ENCODE assay signal across 8 cellular contexts in the genomic region with DNA sequence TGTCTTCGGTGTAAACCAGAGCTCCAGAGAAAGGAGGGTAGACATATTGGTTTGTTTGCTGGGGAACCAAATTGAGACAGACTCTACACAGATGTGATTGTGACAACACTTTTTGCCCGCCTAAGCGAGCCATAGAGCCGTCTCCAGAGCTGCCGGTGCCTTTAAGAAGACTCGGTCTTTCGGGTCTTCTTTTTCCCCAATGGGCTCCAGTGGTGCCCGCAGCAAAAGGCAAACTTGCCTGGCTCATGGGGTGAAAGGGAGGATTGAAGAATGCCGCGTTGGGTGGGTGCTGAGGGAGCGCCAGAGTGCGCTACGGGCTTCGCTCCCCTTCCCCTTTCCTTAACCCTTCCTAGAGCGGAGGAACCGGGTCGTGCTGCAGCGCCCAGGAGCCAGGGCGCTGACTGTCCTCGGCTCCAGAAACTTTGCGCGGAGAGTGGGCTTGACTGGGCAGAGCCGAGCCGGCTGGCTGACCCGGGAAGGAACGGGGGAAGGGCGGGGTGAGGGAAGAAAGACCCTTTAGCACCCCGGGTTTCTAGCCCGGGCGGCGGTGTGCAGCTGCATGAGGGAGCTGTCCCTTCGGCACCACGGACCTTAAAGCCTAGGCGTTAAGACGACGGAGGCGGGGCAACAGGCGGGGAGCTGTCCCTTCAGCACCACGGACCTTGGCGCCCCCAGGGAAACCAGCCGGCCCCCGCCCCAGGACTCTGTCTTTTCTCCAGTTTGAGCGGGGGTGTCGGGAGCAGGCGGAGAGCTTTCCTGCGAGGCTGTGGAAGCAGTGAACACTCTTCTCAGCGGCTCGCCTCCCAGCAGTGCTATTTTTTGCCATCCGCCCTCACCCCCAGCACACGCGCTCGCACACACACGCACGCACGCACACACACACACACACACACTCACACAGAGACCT. TPM values are rescaled to one million over a fixed set of nuclear protein-coding genes. Genes with fewer than 3 reads are reported as not detected.
A peak's percentile ranks its signal among the peaks of the same experiment; 100 is the strongest.
DNase-seq lines count a peak whose midpoint lies in the region; ATAC-seq and TF ChIP-seq lines count a peak whose summit lies in the region.

A gene (plus strand): TSS at position 890 of the 907 bp plus-strand sequence. CDS start 420 bp downstream, outside the sequence.

- H3K27me3 ChIP-seq in NT2/D1 (ENCODE audit: insufficient read depth, insufficient read length) (peaks cover 64% of the 10 kb centered on the region), hepatocyte (peaks cover 48% of the 10 kb centered on the region)

- no peaks in the 10 kb centered on the region for H3K79me2 ChIP-seq in hepatocyte

- H3K4me1 ChIP-seq in NT2/D1 (ENCODE audit: insufficient read depth, insufficient read length) (no peaks in the 10 kb centered on the region), hepatocyte (ENCODE audit: insufficient read depth) (peaks cover 6% of the 10 kb centered on the region)

- H2AFZ ChIP-seq in hepatocyte, result no peak within 1 kb of the TSS

- WGBS in hepatocyte (ENCODE audit: low lambda C conversion rate, missing lambda C conversion rate), result 10% methylated on average over 49 of the region's 55 CpGs

- H3K9ac ChIP-seq in NT2/D1 (ENCODE audit: insufficient read length, low read depth), result no peak within 1 kb of the TSS

- no peaks in the 10 kb centered on the region for H4K20me1 ChIP-seq in hepatocyte (ENCODE audit: insufficient read depth, poor library complexity, severe bottlenecking)

- no peak for TF ChIP-seq CTCF in hepatocyte (IDR thresholded peaks at IDR 0.05; ENCODE audit: poor library complexity)

- peak within 1 kb of the TSS; percentile 28 for H3K4me2 ChIP-seq in hepatocyte

- H3K36me3 ChIP-seq in NT2/D1 (ENCODE audit: insufficient read depth, insufficient read length, low read length), result no peaks in the 10 kb centered on the region
- no peaks in the 10 kb centered on the region for H3K36me3 ChIP-seq in hepatocyte (replicated peaks; ENCODE audit: insufficient read depth, low read depth)

- no peak for ATAC-seq in HG02588 (IDR thresholded peaks at IDR 0.05; ENCODE audit: unreplicated experiment)

- H3K9me3 ChIP-seq in NT2/D1 (ENCODE audit: insufficient read depth, low read length) (no peaks in the 10 kb centered on the region), hepatocyte (ENCODE audit: low read depth) (no peaks in the 10 kb centered on the region)

- H3K4me3 ChIP-seq in NT2/D1 (ENCODE audit: insufficient read length, low read depth) (peak within 1 kb of the TSS; percentile 19), hepatocyte (no peak within 1 kb of the TSS)

- DNase-seq in GDM1 (lab: John Stamatoyannopoulos, UW) (peak; percentile 43), NT2/D1 (ENCODE audit: low read depth, low spot score) (peak; percentile 82), activated gamma-delta T cell treated with Interleukin-2 at 50 U/mL for 16 hours (peak; percentile 23), hepatocyte (ENCODE audit: low spot score) (peak; percentile 90), NCI-H524 treated with DMSO at 0.1 percent for 48 hours (lab: John Stamatoyannopoulos, UW) (no peak), SKM-1 (lab: John Stamatoyannopoulos, UW; ENCODE audit: unreplicated experiment) (no peak)
- peak; percentile 38 for DNase-seq in stimulated activated CD4-positive, alpha-beta T cell treated with anti-CD3 and anti-CD28 coated beads, Interleukin-12 subunit alpha, Interleukin-12 subunit beta, amount 100 ng/mL, for 4 hours

- H3K9me2 ChIP-seq in hepatocyte (replicated peaks; ENCODE audit: insufficient read depth), result no peaks in the 10 kb centered on the region

- no peak within 1 kb of the TSS for H3K27ac ChIP-seq in hepatocyte

RNA-seq across cellular contexts. Expression of the gene that starts here (rescaled TPM):
- total RNA-seq in hepatocyte, result not detected in 2 replicates
- polyA plus RNA-seq in hepatocyte, result not detected in 2 replicates

Comparison
In these comparisons a context has a peak if more than half of its experiments do, and no peak if none do; other contexts are left out.
1. Peak in DNase-seq and H3K4me2 ChIP-seq in hepatocyte; RNA of the gene not detected or under 1 TPM.
2. DNase-seq: peak in GDM1 (single experiment), NT2/D1 (single experiment), activated gamma-delta T cell treated with Interleukin-2 at 50 U/mL for 16 hours (single experiment) and stimulated activated CD4-positive, alpha-beta T cell treated with anti-CD3 and anti-CD28 coated beads, Interleukin-12 subunit alpha, Interleukin-12 subunit beta, amount 100 ng/mL, for 4 hours (single experiment); none in NCI-H524 treated with DMSO at 0.1 percent for 48 hours (single experiment) and SKM-1 (single experiment).